In genomic region chr12:107079172-107080011, GRCh38 we compare ENCODE assay signal across 8 cellular contexts. TPM values are rescaled to one million over a fixed set of nuclear protein-coding genes. Genes with fewer than 3 reads are reported as not detected.
DNase-seq lines count a peak whose midpoint lies in the region; ATAC-seq lines count a peak whose summit lies in the region.

No MANE protein-coding gene starts in this region.

- H3K36me3 ChIP-seq in ectodermal cell (ENCODE audit: control insufficient read depth, insufficient read depth, low read length) (no peaks in the 10 kb centered on the region), MG63 (no peaks in the 10 kb centered on the region)

- DNase-seq in NCI-H2227 (lab: John Stamatoyannopoulos, UW; ENCODE audit: unreplicated experiment) = peak; percentile 16
- no peak for DNase-seq in NCI-H2227 treated with DMSO at 0.1 percent for 48 hours (lab: John Stamatoyannopoulos, UW)
- DNase-seq in LoVo (ENCODE audit: low spot score) = peak; percentile 44
- peak; percentile 51 for DNase-seq in renal cortical epithelial cell (ENCODE audit: low read depth)
- DNase-seq in MG63 = no peak

- no peak overlapping the region for H3K4me3 ChIP-seq in ectodermal cell (ENCODE audit: insufficient read depth, low read depth, low read length)
- H3K4me3 ChIP-seq in MG63 = no peak overlapping the region

- H3K27me3 ChIP-seq in ectodermal cell (ENCODE audit: control insufficient read depth, insufficient read depth, low read length, poor library complexity, severe bottlenecking) = no peaks in the 10 kb centered on the region
- no peaks in the 10 kb centered on the region for H3K27me3 ChIP-seq in MG63

- 89 to 92% methylated on average over 2 of the region's 2 CpGs for WGBS in ectodermal cell, 2 experiments

- H3K4me1 ChIP-seq in ectodermal cell (ENCODE audit: control insufficient read depth, insufficient read depth, low read length) = no peaks in the 10 kb centered on the region

- H3K9me3 ChIP-seq in ectodermal cell (ENCODE audit: control insufficient read depth, low read length) = no peaks in the 10 kb centered on the region
- peaks cover 14% of the 10 kb centered on the region for H3K9me3 ChIP-seq in MG63

- no peak for ATAC-seq in HG03342 (IDR thresholded peaks at IDR 0.05; ENCODE audit: unreplicated experiment)
- ATAC-seq in GM18517 (IDR thresholded peaks at IDR 0.05; ENCODE audit: unreplicated experiment) = no peak

- H3K27ac ChIP-seq in ectodermal cell (ENCODE audit: insufficient read depth, low read depth, low read length, poor library complexity, severe bottlenecking) = peak overlapping the region; percentile 9

RNA-seq across cellular contexts. Expression of gene CRY1, which starts 14.0 kb away (rescaled TPM):
- polyA plus RNA-seq in ectodermal cell (2013, experiment 1 of 4) = 31.2 TPM
- 29.2 TPM for polyA plus RNA-seq in ectodermal cell (2013, experiment 2 of 4)
- polyA plus RNA-seq in ectodermal cell (2013, experiment 3 of 4) = 27.3 TPM
- polyA plus RNA-seq in ectodermal cell (2013, experiment 4 of 4) = 32.6 TPM
- 18.9 and 20.9 TPM in 2 replicates for total RNA-seq in renal cortical epithelial cell
- 12.9 and 15.3 TPM in 2 replicates for total RNA-seq in MG63 (2014; rRNA removed; shearing (Covaris generic); ENCODE audit: low replicate concordance)

Comparison
In these comparisons a context has a peak if more than half of its experiments do, and no peak if none do; other contexts are left out.
1. DNase-seq: peak in NCI-H2227 (single experiment), LoVo (single experiment) and renal cortical epithelial cell (single experiment); none in NCI-H2227 treated with DMSO at 0.1 percent for 48 hours (single experiment) and MG63 (single experiment).